ENCODE assay signal across 1 cellular context in the genomic region with DNA sequence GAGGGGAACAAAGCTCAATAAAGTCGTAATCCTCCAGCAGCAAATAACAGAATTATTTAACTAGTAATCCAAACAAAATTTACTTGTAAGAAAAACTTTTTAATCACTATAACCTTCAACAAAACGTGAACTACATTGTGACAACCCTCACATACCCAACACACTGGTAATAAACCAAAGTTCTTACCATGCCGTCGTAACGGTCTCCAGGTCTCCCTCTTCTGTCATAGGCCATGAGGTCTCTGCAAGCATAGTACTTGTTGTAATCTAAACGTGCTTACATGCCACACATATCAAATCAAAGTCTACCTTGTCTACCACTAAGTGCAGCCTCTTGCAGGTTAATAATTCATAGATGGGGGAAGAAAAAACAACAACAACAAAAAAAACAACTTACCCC.
TF ChIP-seq lines count a peak whose summit lies in the region.

No MANE protein-coding gene starts in this region.

TF ChIP-seq in H1, 55 proteins besides CTCF, POLR2A, EP300 and RAD21:
- TF ChIP-seq MAFK (IDR thresholded peaks at IDR 0.05; ENCODE audit: low read depth, low read length) (no peak), POLR2AphosphoS5 (IDR thresholded peaks at IDR 0.05; ENCODE audit: low read depth, low read length) (peak; percentile 44; the same call in 1 of the 2 replicates)
